In genomic region chr13:27171830-27172494, GRCh38 we compare ENCODE assay signal across 1 cellular context.
TF ChIP-seq lines count a peak whose summit lies in the region.

No MANE protein-coding gene starts in this region.

TF ChIP-seq in GM12878, 131 proteins besides CTCF, POLR2A, EP300 and RAD21 (continued from another document):
- TF ChIP-seq, protein P1, sequence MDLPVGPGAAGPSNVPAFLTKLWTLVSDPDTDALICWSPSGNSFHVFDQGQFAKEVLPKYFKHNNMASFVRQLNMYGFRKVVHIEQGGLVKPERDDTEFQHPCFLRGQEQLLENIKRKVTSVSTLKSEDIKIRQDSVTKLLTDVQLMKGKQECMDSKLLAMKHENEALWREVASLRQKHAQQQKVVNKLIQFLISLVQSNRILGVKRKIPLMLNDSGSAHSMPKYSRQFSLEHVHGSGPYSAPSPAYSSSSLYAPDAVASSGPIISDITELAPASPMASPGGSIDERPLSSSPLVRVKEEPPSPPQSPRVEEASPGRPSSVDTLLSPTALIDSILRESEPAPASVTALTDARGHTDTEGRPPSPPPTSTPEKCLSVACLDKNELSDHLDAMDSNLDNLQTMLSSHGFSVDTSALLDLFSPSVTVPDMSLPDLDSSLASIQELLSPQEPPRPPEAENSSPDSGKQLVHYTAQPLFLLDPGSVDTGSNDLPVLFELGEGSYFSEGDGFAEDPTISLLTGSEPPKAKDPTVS (IDR thresholded peaks at IDR 0.05; ENCODE audit: low read depth, low read length) = no peak
- TF ChIP-seq HDAC2 (IDR thresholded peaks at IDR 0.05) (no peak), E2F8 (IDR thresholded peaks at IDR 0.05; ENCODE audit: low read depth, partially characterized antibody) (no peak)
